Comparison of ENCODE assay signal across 7 cellular contexts in genomic region chr16:28292731-28293588, GRCh38. TPM values are rescaled to one million over a fixed set of nuclear protein-coding genes. Genes with fewer than 3 reads are reported as not detected.
DNase-seq lines count a peak whose midpoint lies in the region; ATAC-seq and TF ChIP-seq lines count a peak whose summit lies in the region.

No MANE protein-coding gene starts in this region.

- peak overlapping the region in 2 of 5 donors; percentile 60 to 74 for H3K27ac ChIP-seq in stomach

- H3K9me3 ChIP-seq in stomach, result no peaks in the 10 kb centered on the region

- no peak for TF ChIP-seq POLR2A in stomach (IDR thresholded peaks at IDR 0.05)

- peaks cover 0 to 22% (median 16%) of the 10 kb centered on the region in 3 donors for H3K27me3 ChIP-seq in stomach

- peak; percentile 8 for ATAC-seq in GM19351 (IDR thresholded peaks at IDR 0.05; ENCODE audit: unreplicated experiment)
- no peak for ATAC-seq in GM21529 (IDR thresholded peaks at IDR 0.05; ENCODE audit: unreplicated experiment)

- no peaks in the 10 kb centered on the region for H3K36me3 ChIP-seq in stomach

- H3K4me1 Mint-ChIP-seq in immature natural killer cell, result peaks cover 78 to 81% of the 10 kb centered on the region in 2 donors

- no peak for TF ChIP-seq EP300 in stomach (IDR thresholded peaks at IDR 0.05)

- no peaks in the 10 kb centered on the region for H3K9me3 Mint-ChIP-seq in immature natural killer cell

- peak overlapping the region; percentile 94 to 97 (median 95) for H3K4me3 Mint-ChIP-seq in immature natural killer cell

- peaks cover 4 to 8% (median 8%) of the 10 kb centered on the region in 3 donors for H3K27me3 Mint-ChIP-seq in immature natural killer cell (ENCODE audit: low read depth in 3 of 3)

- no peak for TF ChIP-seq CTCF in stomach (IDR thresholded peaks at IDR 0.05)

- WGBS in stomach, 5 donors, result 1 to 18% (median 1%) methylated on average over 2 to 60 of the region's 60 CpGs

- peak overlapping the region; percentile 60 to 70 (median 64) for H3K4me3 ChIP-seq in stomach

- intact Hi-C loops in stomach (cut with DNase I; ENCODE audit: low total_unique reads), result no loop called here

- peak; percentile 72 to 92 (median 84) for DNase-seq in NCI-H1417 (lab: John Stamatoyannopoulos, UW)
- DNase-seq in activated naive CD4-positive, alpha-beta T cell treated with anti-CD3 and anti-CD28 coated beads, Interleukin-2, amount 50 U/mL, for 16 hours, result peak; percentile 30
- DNase-seq in immature natural killer cell, result no peak
- no peak for DNase-seq in stomach
- no peak for DNase-seq in germinal center (ENCODE audit: low spot score)

- peaks cover 5 to 7% (median 5%) of the 10 kb centered on the region in 3 donors for H3K36me3 Mint-ChIP-seq in immature natural killer cell

- peaks cover 10 to 25% (median 20%) of the 10 kb centered on the region in 4 donors for H3K4me1 ChIP-seq in stomach

- H3K27ac Mint-ChIP-seq in immature natural killer cell, result peak overlapping the region; percentile 79 to 95 (median 92)

RNA-seq across cellular contexts. Expression of gene SBK1, which starts 0.6 kb away (rescaled TPM):
- 10 to 100 TPM in 1 of 3 donors, 1 to 10 TPM in 2; 5.1 to 14.2 (median 5.1) TPM for polyA plus RNA-seq in immature natural killer cell
- total RNA-seq in stomach, result 1 to 10 TPM in 1 of 5 donors, under 1 TPM in 3, not detected in 1; 0.37 to 2.0 (median 0.74) TPM
- polyA plus RNA-seq in stomach, result under 1 TPM; 0.31 to 0.87 (median 0.63) TPM

Comparison
In these comparisons a context has a peak if more than half of its experiments do, and no peak if none do; other contexts are left out.
1. DNase-seq: peak in NCI-H1417 (3 of 3) and activated naive CD4-positive, alpha-beta T cell treated with anti-CD3 and anti-CD28 coated beads, Interleukin-2, amount 50 U/mL, for 16 hours (single experiment); none in immature natural killer cell (0 of 3), stomach (single experiment) and germinal center (single experiment).